Comparison of ENCODE assay signal across 9 cellular contexts in genomic region chr1:54253480-54253879, GRCh38. TPM values are rescaled to one million over a fixed set of nuclear protein-coding genes. Genes with fewer than 3 reads are reported as not detected.
DNase-seq lines count a peak whose midpoint lies in the region; ATAC-seq, FAIRE-seq and TF ChIP-seq lines count a peak whose summit lies in the region.
"Had no signal": no experiment of that assay in that cellular context is flagged by ENCODE, and none has a peak within 500 bp of the region (broad histone marks: within the 10 kb centered on the region; RNA-seq: fewer than 3 reads in every experiment).

No MANE protein-coding gene starts in this region.

- H3K79me2 ChIP-seq in H1 (ENCODE audit: control insufficient read depth in 1 of 2, insufficient read depth in 2 of 2, low read length in 2 of 2): no peaks in the 10 kb centered on the region; a peak in 1 of 4 replicates

- H2BK20ac ChIP-seq in H1 (ENCODE audit: low read length): no peak overlapping the region

- H4K91ac ChIP-seq in H1 (replicated peaks; ENCODE audit: insufficient read length, low read length) (no peak overlapping the region), neuronal stem cell (ENCODE audit: low read depth, low read length, poor library complexity) (no peak overlapping the region)

- H3K4me1 ChIP-seq in H1 (replicated peaks in 1 of 4; ENCODE audit: control insufficient read depth in 3 of 4, insufficient read depth in 4 of 4, low read length in 3 of 4) (peaks cover 3 to 10% (median 3%) of the 10 kb centered on the region in 4 experiments), neuronal stem cell (ENCODE audit: control insufficient read depth in 2 of 2, insufficient read depth in 1 of 2, low read depth in 1 of 2, low read length in 2 of 2) (peaks cover 8 to 14% of the 10 kb centered on the region in 2 donors)

- H2BK5ac ChIP-seq in H1 (ENCODE audit: low read depth, low read length) (no peak overlapping the region), neuronal stem cell (ENCODE audit: low read length) (no peak overlapping the region)

- no peak overlapping the region for H3K4me2 ChIP-seq in H1 (ENCODE audit: insufficient read depth in 1 of 2, low read depth in 2 of 2, low read length in 2 of 2)
- H3K4me2 ChIP-seq in neuronal stem cell (ENCODE audit: insufficient read depth, low read length, poor library complexity, severe bottlenecking): no peak overlapping the region

- POLR2A ChIA-PET in H1 (lab: Charles Lee; ENCODE audit: partially characterized antibody): interaction anchor here (0.6 to 1.3 kb wide), 2 partner anchors 9 to 138 kb away, joined by 4 read pairs; no protein-coding TSS in a partner anchor

- H3K36me3 ChIP-seq in H1 (ENCODE audit: control insufficient read depth in 2 of 4, insufficient read depth in 4 of 4, low read length in 3 of 4): peaks cover 0 to 6% (median 4%) of the 10 kb centered on the region in 4 experiments; a peak in 5 of 8 replicates
- H3K36me3 ChIP-seq in neuronal stem cell (replicated peaks in 1 of 2; ENCODE audit: control insufficient read depth in 2 of 2, insufficient read depth in 2 of 2, low read length in 2 of 2): peaks cover 6 to 93% of the 10 kb centered on the region in 2 donors

- H3K4me3 ChIP-seq in H1 (ENCODE audit: extremely low read depth in 1 of 4, insufficient read depth in 2 of 4, low read depth in 3 of 4, low read length in 4 of 4) (no peak overlapping the region), neuronal stem cell (ENCODE audit: low read length in 2 of 2) (no peak overlapping the region)

- H3K56ac ChIP-seq in H1 (replicated peaks; ENCODE audit: insufficient read length, low read depth, low read length): no peak overlapping the region

- H3K9me3 ChIP-seq in H1 (ENCODE audit: insufficient read depth in 2 of 2, low read depth in 1 of 2, low read length in 1 of 2) (no peaks in the 10 kb centered on the region), neuronal stem cell (replicated peaks in 1 of 2; ENCODE audit: control insufficient read depth in 2 of 2, insufficient read depth in 1 of 2, low read depth in 1 of 2, low read length in 2 of 2) (peaks cover 0 to 1% of the 10 kb centered on the region in 2 donors)

- CTCF ChIA-PET in H1 (lab: Charles Lee; ENCODE audit: partially characterized antibody): interaction anchor here (0.6 to 1.9 kb wide), 5 partner anchors 10 to 333 kb away, joined by 3 to 6 read pairs (median 3); no protein-coding TSS in a partner anchor

- H2BK120ac ChIP-seq in H1 (replicated peaks; ENCODE audit: low read depth, low read length): no peak overlapping the region
- H2BK120ac ChIP-seq in neuronal stem cell (ENCODE audit: low read depth, low read length): no peak overlapping the region

- H3K79me1 ChIP-seq in H1 (ENCODE audit: low read depth, low read length) (peaks cover 3% of the 10 kb centered on the region; the same call in 1 of the 2 replicates), neuronal stem cell (ENCODE audit: low read depth, low read length) (peaks cover 2% of the 10 kb centered on the region)

- no peaks in the 10 kb centered on the region for H3K23me2 ChIP-seq in H1 (ENCODE audit: low read depth, low read length)

- H3K9ac ChIP-seq in H1 (replicated peaks in 1 of 4; ENCODE audit: extremely low read depth in 1 of 4, low read depth in 3 of 4, low read length in 3 of 4): no peak overlapping the region
- no peak overlapping the region for H3K9ac ChIP-seq in neuronal stem cell (ENCODE audit: low read depth, low read length, poor library complexity)

- no peak for TF ChIP-seq EP300 in H1 (IDR thresholded peaks at IDR 0.05; ENCODE audit: borderline replicate concordance in 1 of 2, low read depth in 2 of 2, low read length in 2 of 2)

- no peak for TF ChIP-seq CTCF in H1 (IDR thresholded peaks at IDR 0.05; ENCODE audit: control extremely low read depth in 1 of 3, insufficient read depth in 1 of 3, low read depth in 1 of 3, low read length in 3 of 3)

- H4K8ac ChIP-seq in H1 (ENCODE audit: extremely low read depth, insufficient read depth, low read length) (peak overlapping the region; percentile 65; the same call in 1 of the 2 replicates), neuronal stem cell (ENCODE audit: low read depth, low read length) (no peak overlapping the region)

- H2BK12ac ChIP-seq in H1 (ENCODE audit: low read depth, low read length) (no peak overlapping the region), neuronal stem cell (ENCODE audit: low read length) (no peak overlapping the region)

- TF ChIP-seq RAD21 in H1 (IDR thresholded peaks at IDR 0.05 in 1 of 2, conservative IDR thresholded peaks at IDR 0.05 in 1 of 2; ENCODE audit: low read depth in 2 of 2, low read length in 2 of 2): no peak

- H3K27me3 ChIP-seq in H1 (replicated peaks in 1 of 4; ENCODE audit: control insufficient read depth in 3 of 4, extremely low read depth in 1 of 4, insufficient read depth in 3 of 4, low read length in 3 of 4): no peaks in the 10 kb centered on the region
- H3K27me3 ChIP-seq in neuronal stem cell (ENCODE audit: control insufficient read depth in 3 of 3, insufficient read depth in 3 of 3, low read depth in 1 of 3, low read length in 3 of 3): no peaks in the 10 kb centered on the region

- H3K4ac ChIP-seq in H1 (replicated peaks; ENCODE audit: insufficient read length, low read depth, low read length) (no peak overlapping the region), neuronal stem cell (ENCODE audit: low read length) (no peak overlapping the region)

- DNase-seq in ELR (ENCODE audit: low read depth): peak; percentile 96
- peak; percentile 89 for DNase-seq in RCC 7860 (ENCODE audit: low spot score)
- no peak for DNase-seq in H1 (ENCODE audit: low read depth in 1 of 2, low spot score in 2 of 2)
- DNase-seq in neuronal stem cell (ENCODE audit: low spot score): no peak
- no peak for DNase-seq in left colon
- no peak for DNase-seq in cerebellar nuclear complex (lab: John Stamatoyannopoulos, UW)
- DNase-seq: stimulated activated CD4-positive, alpha-beta T cell treated with anti-CD3 and anti-CD28 coated beads, Interleukin-1b, Interleukin-23, amount 100 ng/mL, for 48 hours had no signal

- H3K23ac ChIP-seq in H1 (ENCODE audit: insufficient read length): no peak overlapping the region
- peak overlapping the region; percentile 47 for H3K23ac ChIP-seq in neuronal stem cell (ENCODE audit: low read depth, low read length, poor library complexity)

- WGBS in H1 (ENCODE audit: extremely low coverage in 1 of 2, insufficient coverage in 1 of 2, insufficient read length in 1 of 2, insufficient replicate concordance in 2 of 2, low coverage in 1 of 2, low lambda C conversion rate in 2 of 2, missing lambda C conversion rate in 1 of 2), 2 experiments: 94% methylated on average over 5 of the region's 5 CpGs; no CpG with 5 or more reads in 1 of the 2 experiments
- no CpG with 5 or more reads among the region's 5 CpGs for WGBS in neuronal stem cell (ENCODE audit: extremely low coverage in 2 of 2, insufficient read length in 2 of 2, insufficient replicate concordance in 1 of 2), 2 donors

- no peak overlapping the region for H4K5ac ChIP-seq in H1 (ENCODE audit: insufficient read length, low read depth, low read length)

- no peak overlapping the region for H3K14ac ChIP-seq in H1 (ENCODE audit: insufficient read length)
- H3K14ac ChIP-seq in neuronal stem cell (ENCODE audit: low read length): no peak overlapping the region

- H2BK15ac ChIP-seq in H1 (ENCODE audit: low read length): no peak overlapping the region
- H2BK15ac ChIP-seq in neuronal stem cell (ENCODE audit: low read length): no peak overlapping the region

- H3K27ac ChIP-seq in H1 (ENCODE audit: low read depth, low read length): no peak overlapping the region
- H3K27ac ChIP-seq in neuronal stem cell (replicated peaks; ENCODE audit: low read length): no peak overlapping the region

- no peak overlapping the region for H3K18ac ChIP-seq in H1 (ENCODE audit: extremely low read depth, low read length)
- no peak overlapping the region for H3K18ac ChIP-seq in neuronal stem cell (ENCODE audit: low read length)

- H2AFZ ChIP-seq in H1 (ENCODE audit: low read length) (no peak overlapping the region), neuronal stem cell (ENCODE audit: low read length) (no peak overlapping the region)

- FAIRE-seq in RCC 7860 (lab: Jason Lieb, UNC) (peak; percentile 95), H1 (lab: Jason Lieb, UNC) (no peak)

- ATAC-seq in left colon (no peak), HG03342 (IDR thresholded peaks at IDR 0.05; ENCODE audit: unreplicated experiment) (no peak), GM18502 (IDR thresholded peaks at IDR 0.05; ENCODE audit: poor library complexity, unreplicated experiment) (no peak)

- H2AK5ac ChIP-seq in H1 (ENCODE audit: low read depth, low read length) (no peak overlapping the region), neuronal stem cell (ENCODE audit: low read depth, low read length) (no peak overlapping the region)

- peaks cover 4 to 10% of the 10 kb centered on the region in 2 experiments for H4K20me1 ChIP-seq in H1 (replicated peaks in 1 of 2; ENCODE audit: control insufficient read depth in 1 of 2, insufficient read depth in 2 of 2, low read length in 2 of 2)

- intact Hi-C loops in left colon (cut with DNase I, micrococcal nuclease): no loop called here

- TF ChIP-seq POLR2A in H1 (IDR thresholded peaks at IDR 0.05; ENCODE audit: control extremely low read depth in 1 of 2, low read depth in 2 of 2, low read length in 2 of 2): no peak

RNA-seq across cellular contexts. Expression of gene MRPL37, which starts 53.5 kb away (rescaled TPM):
- 126 and 129 TPM in 2 replicates for total RNA-seq in H1 (2021; fragmentation: NEBNext Ultra II Directional; extraction: Animal tissue kit (Norgen Biotek cat#: 25700))
- 45.5 and 66.6 TPM in 2 replicates for polyA plus RNA-seq in H1 (2011; rRNA removed)
- 50.6 TPM for polyA plus RNA-seq in H1 (2011; cell fraction: cytosol; rRNA removed)
- 44.3 TPM for polyA plus RNA-seq in H1 (2011; cell fraction: nucleus; rRNA removed)
- 139 to 155 TPM (median 151 TPM) in 4 replicates for polyA plus RNA-seq in H1 (2012, experiment 1 of 2)
- polyA plus RNA-seq in H1 (2012, experiment 2 of 2): 260 TPM
- 113 TPM for polyA plus RNA-seq in H1 (2013, experiment 1 of 2)
- polyA plus RNA-seq in H1 (2013, experiment 2 of 2): 115 TPM
- 36.0 and 42.4 TPM in 2 replicates for polyA minus RNA-seq in H1 (2011; rRNA and poly(A)+ RNA removed)
- polyA minus RNA-seq in H1 (2011; cell fraction: cytosol; rRNA and poly(A)+ RNA removed): 23.6 TPM
- polyA minus RNA-seq in H1 (2011; cell fraction: nucleus; rRNA and poly(A)+ RNA removed): 26.2 TPM
- 69.4 TPM for polyA plus RNA-seq in neuronal stem cell (2013, experiment 1 of 2)
- 69.8 TPM for polyA plus RNA-seq in neuronal stem cell (2013, experiment 2 of 2)
- total RNA-seq in left colon: 10 to 100 TPM; 59.6 to 78.0 TPM

RNA-seq across cellular contexts. Expression of gene CYB5RL, which starts 53.6 kb away (rescaled TPM):
- total RNA-seq in H1 (2021; fragmentation: NEBNext Ultra II Directional; extraction: Animal tissue kit (Norgen Biotek cat#: 25700)): 14.1 and 15.1 TPM in 2 replicates
- 13.2 and 14.8 TPM in 2 replicates for polyA plus RNA-seq in H1 (2011; rRNA removed)
- 15.9 TPM for polyA plus RNA-seq in H1 (2011; cell fraction: cytosol; rRNA removed)
- polyA plus RNA-seq in H1 (2011; cell fraction: nucleus; rRNA removed): 17.3 TPM
- polyA plus RNA-seq in H1 (2012, experiment 1 of 2): 10.0 to 12.0 TPM (median 10.7 TPM) in 4 replicates
- polyA plus RNA-seq in H1 (2012, experiment 2 of 2): 7.0 TPM
- 8.2 TPM for polyA plus RNA-seq in H1 (2013, experiment 1 of 2)
- polyA plus RNA-seq in H1 (2013, experiment 2 of 2): 8.5 TPM
- 18.8 and 22.4 TPM in 2 replicates for polyA minus RNA-seq in H1 (2011; rRNA and poly(A)+ RNA removed)
- 5.1 TPM for polyA minus RNA-seq in H1 (2011; cell fraction: cytosol; rRNA and poly(A)+ RNA removed)
- polyA minus RNA-seq in H1 (2011; cell fraction: nucleus; rRNA and poly(A)+ RNA removed): 14.9 TPM
- 6.5 TPM for polyA plus RNA-seq in neuronal stem cell (2013, experiment 1 of 2)
- 6.5 TPM for polyA plus RNA-seq in neuronal stem cell (2013, experiment 2 of 2)
- 1 to 10 TPM; 5.5 to 5.7 TPM for total RNA-seq in left colon

Comparison
In these comparisons a context has a peak if more than half of its experiments do, and no peak if none do; other contexts are left out.
1. DNase-seq: peak in ELR (single experiment) and RCC 7860 (single experiment); none in H1 (0 of 2), neuronal stem cell (single experiment), left colon (0 of 2) and cerebellar nuclear complex (0 of 2).